ENCODE assay signal across 1 cellular context in genomic region chr1:213051127-213051880, GRCh38.
TF ChIP-seq lines count a peak whose summit lies in the region.

Gene RPS6KC1 (plus strand): TSS chr1:213051241. CDS start chr1:213051405, 164 bp downstream.

TF ChIP-seq in K562, 482 proteins besides CTCF, POLR2A, EP300 and RAD21 (continued from another document and continues in another):
- TF ChIP-seq UBTF (IDR thresholded peaks at IDR 0.05; ENCODE audit: borderline replicate concordance in 1 of 2, low read depth in 2 of 2, low read length in 2 of 2) (peak; percentile 50 to 93; a peak in 2 of 4 replicates), CHD2 (IDR thresholded peaks at IDR 0.05; ENCODE audit: low read depth, low read length) (peak; percentile 60), ZNF407 (IDR thresholded peaks at IDR 0.05; ENCODE audit: low read depth) (no peak), NEUROD1 (IDR thresholded peaks at IDR 0.05; ENCODE audit: borderline replicate concordance, low read depth, low read length, partially characterized antibody) (peak; percentile 42), RFX5 (IDR thresholded peaks at IDR 0.05; ENCODE audit: low read depth, low read length) (no peak), RBM34 (IDR thresholded peaks at IDR 0.05; ENCODE audit: borderline replicate concordance, insufficient read depth, low read length) (no peak), FOXJ2 (tag; IDR thresholded peaks at IDR 0.05) (0 out of 2 replicates have a peak, but pooled peaks have one; percentile 40), PHB2 (IDR thresholded peaks at IDR 0.05; ENCODE audit: low read depth) (no peak; the same call in 1 of the 2 replicates), ZNF408 (CRISPR knock-in tag; IDR thresholded peaks at IDR 0.05; ENCODE audit: low read depth) (no peak), MAFG (tag; conservative IDR thresholded peaks at IDR 0.05) (peak; percentile 92), ZNF511 (CRISPR knock-in tag; IDR thresholded peaks at IDR 0.05) (peak; percentile 36; the same call in 1 of the 2 replicates), XRCC5 (IDR thresholded peaks at IDR 0.05; ENCODE audit: low read depth, low read length) (no peak; the same call in 1 of the 2 replicates), HDAC1 (IDR thresholded peaks at IDR 0.05) (peak; percentile 19 to 94; a peak in 2 of 4 replicates), TBP (optimal IDR thresholded peaks at IDR 0.05; ENCODE audit: low read depth, low read length) (peak; percentile 75), KLF6 (CRISPR knock-in tag; IDR thresholded peaks at IDR 0.05; ENCODE audit: borderline replicate concordance) (peak; percentile 44; the same call in 1 of the 2 replicates), DPF2 (IDR thresholded peaks at IDR 0.05) (peak; percentile 91), CEBPZ (IDR thresholded peaks at IDR 0.05; ENCODE audit: borderline replicate concordance, low read depth, low read length) (no peak), NFYB (IDR thresholded peaks at IDR 0.05; ENCODE audit: extremely low read depth, insufficient read length) (no peak), SP1 (CRISPR knock-in tag; IDR thresholded peaks at IDR 0.05) (peak; percentile 57), GTF3C2 (IDR thresholded peaks at IDR 0.05; ENCODE audit: borderline replicate concordance, extremely low read depth, insufficient read length) (no peak), ZBTB9 (CRISPR knock-in tag; IDR thresholded peaks at IDR 0.05) (peak; percentile 3; the same call in 1 of the 2 replicates), RBBP5 (IDR thresholded peaks at IDR 0.05; ENCODE audit: borderline replicate concordance, insufficient read depth, low read length, poor library complexity, severe bottlenecking) (peak; percentile 95), TAF7 (tag; IDR thresholded peaks at IDR 0.05) (peak; percentile 15; the same call in 1 of the 2 replicates), CCNT2 (IDR thresholded peaks at IDR 0.05; ENCODE audit: borderline replicate concordance, extremely low read depth, insufficient read length, low read depth, low read length) (peak; percentile 77), NUFIP1 (IDR thresholded peaks at IDR 0.05; ENCODE audit: partially characterized antibody) (no peak), PATZ1 (CRISPR knock-in tag; IDR thresholded peaks at IDR 0.05; ENCODE audit: borderline replicate concordance) (no peak), ELK3 (CRISPR knock-in tag; IDR thresholded peaks at IDR 0.05) (no peak), ATF2 (CRISPR knock-in tag; IDR thresholded peaks at IDR 0.05) (no peak), TSC22D4 (tag; IDR thresholded peaks at IDR 0.05) (no peak), ESRRA (IDR thresholded peaks at IDR 0.05; ENCODE audit: borderline replicate concordance, low read depth) (peak; percentile 75)
